39 cellular contexts compared by ENCODE assay signal in genomic region chr3:10509325-10509724, GRCh38. TPM values are rescaled to one million over a fixed set of nuclear protein-coding genes. Genes with fewer than 3 reads are reported as not detected.
"Had no signal": no experiment of that assay in that cellular context is flagged by ENCODE, and none has a peak within 500 bp of the region (broad histone marks: within the 10 kb centered on the region; RNA-seq: fewer than 3 reads in every experiment).

No MANE protein-coding gene starts in this region.

- H3K36me3 Mint-ChIP-seq: activated CD8-positive, alpha-beta memory T cell treated with anti-CD3 and anti-CD28 coated beads, Interleukin-2, amount 10 ng/mL, durations not matched to agents 7 days and 5 days; activated naive CD4-positive, alpha-beta T cell treated with anti-CD3 and anti-CD28 coated beads, Interleukin-2, amount 10 ng/mL, durations not matched to agents 7 days and 5 days; activated naive CD4-positive, alpha-beta T cell treated with anti-CD3 and anti-CD28 coated beads, Interleukin-2, amount 50 U/mL, for 24 hours; activated naive CD8-positive, alpha-beta T cell; activated naive CD8-positive, alpha-beta T cell treated with anti-CD3 and anti-CD28 coated beads, Interleukin-2, amount 10 ng/mL, durations not matched to agents 7 days and 5 days; brain; WTC11 had no signal

- H3K4me1 Mint-ChIP-seq: activated CD4-positive, alpha-beta memory T cell treated with anti-CD3 and anti-CD28 coated beads, Interleukin-2, amount 10 ng/mL, durations not matched to agents 7 days and 5 days; activated CD4-positive, alpha-beta T cell treated with anti-CD3 and anti-CD28 coated beads, Interleukin-2, amount 10 ng/mL, durations not matched to agents 7 days and 5 days; activated CD8-positive, alpha-beta memory T cell treated with anti-CD3 and anti-CD28 coated beads, Interleukin-2, amount 10 ng/mL, durations not matched to agents 7 days and 5 days; activated naive CD4-positive, alpha-beta T cell treated with anti-CD3 and anti-CD28 coated beads, Interleukin-2, amount 10 ng/mL, durations not matched to agents 7 days and 5 days; activated naive CD4-positive, alpha-beta T cell treated with anti-CD3 and anti-CD28 coated beads, Interleukin-2, amount 50 U/mL, for 24 hours; activated naive CD8-positive, alpha-beta T cell treated with anti-CD3 and anti-CD28 coated beads, Interleukin-2, amount 10 ng/mL, durations not matched to agents 7 days and 5 days; activated naive CD8-positive, alpha-beta T cell treated with anti-CD3 and anti-CD28 coated beads, Interleukin-2, amount 50 U/mL, for 24 hours; central memory CD8-positive, alpha-beta T cell had no signal

- ATAC-seq: activated CD4-positive, alpha-beta T cell treated with anti-CD3 and anti-CD28 coated beads for 36 hours; activated CD4-positive, CD25-positive, alpha-beta regulatory T cell treated with anti-CD3 and anti-CD28 coated beads, Interleukin-2, amount 50 U/mL, for 24 hours; activated CD8-positive, alpha-beta memory T cell treated with anti-CD3 and anti-CD28 coated beads, Interleukin-2, amount 10 ng/mL, durations not matched to agents 7 days and 5 days; activated CD8-positive, alpha-beta T cell treated with anti-CD3 and anti-CD28 coated beads, Interleukin-2, amount 10 ng/mL, durations not matched to agents 7 days and 5 days; activated naive CD8-positive, alpha-beta T cell treated with anti-CD3 and anti-CD28 coated beads, Interleukin-2, amount 50 U/mL, for 24 hours; WTC11 had no signal

- DNase-seq: activated CD4-positive, alpha-beta memory T cell treated with anti-CD3 and anti-CD28 coated beads, Interleukin-2, amount 10 ng/mL, durations not matched to agents 7 days and 5 days; activated CD4-positive, alpha-beta T cell treated with anti-CD3 and anti-CD28 coated beads for 1 hour; activated CD4-positive, alpha-beta T cell treated with anti-CD3 and anti-CD28 coated beads for 36 hours; activated CD4-positive, alpha-beta T cell treated with anti-CD3 and anti-CD28 coated beads for 48 hours; activated CD4-positive, alpha-beta T cell treated with anti-CD3 and anti-CD28 coated beads, Interleukin-2, amount 10 ng/mL, durations not matched to agents 7 days and 5 days; activated CD4-positive, alpha-beta T cell treated with anti-CD3 and anti-CD28 coated beads, Interleukin-2, amount 50 U/mL, for 48 hours; activated CD4-positive, CD25-positive, alpha-beta regulatory T cell; activated CD8-positive, alpha-beta memory T cell treated with anti-CD3 and anti-CD28 coated beads for 24 hours; activated CD8-positive, alpha-beta memory T cell treated with anti-CD3 and anti-CD28 coated beads, Interleukin-2, amount 10 ng/mL, durations not matched to agents 7 days and 5 days; activated CD8-positive, alpha-beta memory T cell treated with anti-CD3 and anti-CD28 coated beads, Interleukin-2, amount 50 U/mL, for 48 hours; activated CD8-positive, alpha-beta T cell treated with anti-CD3 and anti-CD28 coated beads, Interleukin-2, amount 10 ng/mL, durations not matched to agents 7 days and 5 days; activated effector memory CD4-positive, alpha-beta T cell treated with Interleukin-2 at 50 U/mL for 16 hours; activated gamma-delta T cell; activated naive CD4-positive, alpha-beta T cell treated with anti-CD3 and anti-CD28 coated beads, Interleukin-2, amount 10 ng/mL, durations not matched to agents 7 days and 5 days; activated naive CD4-positive, alpha-beta T cell treated with Interleukin-2 at 50 U/mL for 16 hours; activated naive CD8-positive, alpha-beta T cell treated with anti-CD3 and anti-CD28 coated beads, Interleukin-2, amount 10 ng/mL, durations not matched to agents 7 days and 5 days; activated naive CD8-positive, alpha-beta T cell treated with anti-CD3 and anti-CD28 coated beads, Interleukin-2, amount 50 U/mL, for 24 hours; activated T-cell treated with anti-CD3 and anti-CD28 coated beads, Interleukin-2, amount 50 U/mL, for 24 hours; activated T-cell treated with anti-CD3 and anti-CD28 coated beads, Interleukin-2, amount 50 U/mL, for 48 hours; amygdala; anterior cingulate cortex; caudate nucleus; SW 1271; T-helper 1 cell; T-helper 2 cell; T-helper 9 cell had no signal

- H3K9me3 ChIP-seq: ascending aorta had no signal

- H3K4me1 ChIP-seq: ascending aorta had no signal

- H3K27me3 Mint-ChIP-seq: activated naive CD8-positive, alpha-beta T cell; brain had no signal

- H3K4me3 Mint-ChIP-seq: activated CD4-positive, alpha-beta memory T cell treated with anti-CD3 and anti-CD28 coated beads, Interleukin-2, amount 10 ng/mL, durations not matched to agents 7 days and 5 days; activated CD4-positive, alpha-beta T cell treated with anti-CD3 and anti-CD28 coated beads for 36 hours; activated CD4-positive, alpha-beta T cell treated with anti-CD3 and anti-CD28 coated beads, Interleukin-2, amount 10 ng/mL, durations not matched to agents 7 days and 5 days; activated CD8-positive, alpha-beta memory T cell treated with anti-CD3 and anti-CD28 coated beads, Interleukin-2, amount 10 ng/mL, durations not matched to agents 7 days and 5 days; activated CD8-positive, alpha-beta T cell treated with anti-CD3 and anti-CD28 coated beads, Interleukin-2, amount 10 ng/mL, durations not matched to agents 7 days and 5 days; activated naive CD4-positive, alpha-beta T cell treated with anti-CD3 and anti-CD28 coated beads, Interleukin-2, amount 10 ng/mL, durations not matched to agents 7 days and 5 days; activated naive CD4-positive, alpha-beta T cell treated with anti-CD3 and anti-CD28 coated beads, Interleukin-2, amount 50 U/mL, for 24 hours; activated naive CD8-positive, alpha-beta T cell; activated naive CD8-positive, alpha-beta T cell treated with anti-CD3 and anti-CD28 coated beads, Interleukin-2, amount 10 ng/mL, durations not matched to agents 7 days and 5 days; activated naive CD8-positive, alpha-beta T cell treated with anti-CD3 and anti-CD28 coated beads, Interleukin-2, amount 50 U/mL, for 24 hours; activated T-cell treated with anti-CD3 and anti-CD28 coated beads, Interleukin-2, amount 50 U/mL, for 24 hours; brain; central memory CD8-positive, alpha-beta T cell; T-helper 1 cell treated with Interleukin-12 subunit alpha and Interleukin-12 subunit beta and Interleukin-4 antibody, amounts not matched to agents 30 μg/mL and 1 μg/mL, for 36 hours; T-helper 2 cell treated with Interferon-gamma antibody and Interleukin-4, amounts not matched to agents 5 μg/mL and 100 μg/mL, for 36 hours; WTC11 had no signal

- H3K9me3 Mint-ChIP-seq: activated CD4-positive, alpha-beta memory T cell treated with anti-CD3 and anti-CD28 coated beads, Interleukin-2, amount 10 ng/mL, durations not matched to agents 7 days and 5 days; activated CD4-positive, alpha-beta T cell treated with anti-CD3 and anti-CD28 coated beads, Interleukin-2, amount 10 ng/mL, durations not matched to agents 7 days and 5 days; activated naive CD4-positive, alpha-beta T cell treated with anti-CD3 and anti-CD28 coated beads, Interleukin-2, amount 10 ng/mL, durations not matched to agents 7 days and 5 days; activated naive CD4-positive, alpha-beta T cell treated with anti-CD3 and anti-CD28 coated beads, Interleukin-2, amount 50 U/mL, for 24 hours; activated naive CD8-positive, alpha-beta T cell treated with anti-CD3 and anti-CD28 coated beads, Interleukin-2, amount 10 ng/mL, durations not matched to agents 7 days and 5 days; activated naive CD8-positive, alpha-beta T cell treated with anti-CD3 and anti-CD28 coated beads, Interleukin-2, amount 50 U/mL, for 24 hours; activated T-cell treated with anti-CD3 and anti-CD28 coated beads, Interleukin-2, amount 50 U/mL, for 24 hours; activated T-helper 2 cell treated with anti-CD3 and anti-CD28 coated beads, Interferon-gamma antibody, Interleukin-2, Interleukin-4, amounts not matched to agents 10 μg/mL and 5 μg/mL and 100 μg/mL, durations not matched to agents 14 hours and 24 hours and 36 hours; brain; central memory CD8-positive, alpha-beta T cell; T-helper 1 cell treated with Interleukin-12 subunit alpha and Interleukin-12 subunit beta and Interleukin-4 antibody, amounts not matched to agents 30 μg/mL and 1 μg/mL, for 36 hours; T-helper 2 cell treated with Interferon-gamma antibody and Interleukin-4, amounts not matched to agents 5 μg/mL and 100 μg/mL, for 36 hours; WTC11 had no signal

- H3K27ac ChIP-seq: ascending aorta, cardiac muscle cell, WERI-Rb-1 had no signal

- H3K4me3 ChIP-seq: ascending aorta, cardiac muscle cell had no signal

- H3K27ac Mint-ChIP-seq: activated CD4-positive, alpha-beta memory T cell treated with anti-CD3 and anti-CD28 coated beads, Interleukin-2, amount 10 ng/mL, durations not matched to agents 7 days and 5 days; activated CD4-positive, alpha-beta T cell treated with anti-CD3 and anti-CD28 coated beads for 36 hours; activated CD4-positive, alpha-beta T cell treated with anti-CD3 and anti-CD28 coated beads, Interleukin-2, amount 10 ng/mL, durations not matched to agents 7 days and 5 days; activated CD8-positive, alpha-beta memory T cell treated with anti-CD3 and anti-CD28 coated beads, Interleukin-2, amount 10 ng/mL, durations not matched to agents 7 days and 5 days; activated CD8-positive, alpha-beta T cell treated with anti-CD3 and anti-CD28 coated beads, Interleukin-2, amount 10 ng/mL, durations not matched to agents 7 days and 5 days; activated naive CD4-positive, alpha-beta T cell treated with anti-CD3 and anti-CD28 coated beads, Interleukin-2, amount 10 ng/mL, durations not matched to agents 7 days and 5 days; activated naive CD4-positive, alpha-beta T cell treated with anti-CD3 and anti-CD28 coated beads, Interleukin-2, amount 50 U/mL, for 24 hours; activated naive CD8-positive, alpha-beta T cell; activated naive CD8-positive, alpha-beta T cell treated with anti-CD3 and anti-CD28 coated beads, Interleukin-2, amount 10 ng/mL, durations not matched to agents 7 days and 5 days; activated naive CD8-positive, alpha-beta T cell treated with anti-CD3 and anti-CD28 coated beads, Interleukin-2, amount 50 U/mL, for 24 hours; activated T-cell treated with anti-CD3 and anti-CD28 coated beads, Interleukin-2, amount 50 U/mL, for 24 hours; activated T-helper 2 cell treated with anti-CD3 and anti-CD28 coated beads, Interferon-gamma antibody, Interleukin-2, Interleukin-4, amounts not matched to agents 10 μg/mL and 5 μg/mL and 100 μg/mL, durations not matched to agents 14 hours and 24 hours and 36 hours; T-helper 1 cell treated with Interleukin-12 subunit alpha and Interleukin-12 subunit beta and Interleukin-4 antibody, amounts not matched to agents 30 μg/mL and 1 μg/mL, for 36 hours; T-helper 2 cell treated with Interferon-gamma antibody and Interleukin-4, amounts not matched to agents 5 μg/mL and 100 μg/mL, for 36 hours; WTC11 had no signal

- H3K36me3 ChIP-seq: ascending aorta, cardiac muscle cell, WERI-Rb-1 had no signal

RNA-seq across cellular contexts. Expression of gene ATP2B2, which starts 3.9 kb away (rescaled TPM):
- total RNA-seq: activated CD4-positive, alpha-beta memory T cell treated with anti-CD3 and anti-CD28 coated beads, Interleukin-2, amount 10 ng/mL, durations not matched to agents 7 days and 5 days; activated CD4-positive, alpha-beta T cell treated with anti-CD3 and anti-CD28 coated beads, Interleukin-2, amount 10 ng/mL, durations not matched to agents 7 days and 5 days; activated CD8-positive, alpha-beta memory T cell treated with anti-CD3 and anti-CD28 coated beads, Interleukin-2, amount 10 ng/mL, durations not matched to agents 7 days and 5 days; activated CD8-positive, alpha-beta T cell treated with anti-CD3 and anti-CD28 coated beads, Interleukin-2, amount 10 ng/mL, durations not matched to agents 7 days and 5 days; activated naive CD8-positive, alpha-beta T cell treated with anti-CD3 and anti-CD28 coated beads, Interleukin-2, amount 10 ng/mL, durations not matched to agents 7 days and 5 days; activated T-helper 2 cell treated with anti-CD3 and anti-CD28 coated beads, Interferon-gamma antibody, Interleukin-2, Interleukin-4, amounts not matched to agents 10 μg/mL and 5 μg/mL and 100 μg/mL, durations not matched to agents 14 hours and 24 hours and 36 hours; ascending aorta; bronchial epithelial cell had no signal
